1 cellular context compared by ENCODE assay signal in the genomic region with DNA sequence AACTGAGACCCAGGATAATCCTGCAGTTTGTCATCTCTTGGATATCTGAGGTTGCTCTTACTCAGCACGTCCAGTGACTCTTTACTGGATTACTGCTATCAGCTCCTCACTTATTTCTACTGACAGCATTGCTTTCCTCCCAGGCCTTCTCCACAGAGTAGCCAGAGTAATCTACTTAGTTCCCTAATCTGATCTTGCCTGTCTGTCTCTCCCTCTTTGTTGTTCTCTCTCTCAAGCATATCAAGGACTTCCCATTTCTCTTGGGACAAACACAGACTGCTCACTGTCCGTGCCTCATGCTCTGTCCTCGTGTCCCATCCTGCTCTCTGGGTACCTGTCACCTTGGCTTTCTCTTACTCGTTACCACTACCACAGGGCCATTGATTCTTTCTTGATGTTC.
TF ChIP-seq lines count a peak whose summit lies in the region.

No MANE protein-coding gene starts in this region.

TF ChIP-seq in IMR-90, 13 proteins besides CTCF, POLR2A, EP300 and RAD21:
- TF ChIP-seq CEBPB (IDR thresholded peaks at IDR 0.05; ENCODE audit: low read depth, low read length) (no peak), NFE2L2 (IDR thresholded peaks at IDR 0.05; ENCODE audit: low read depth, low read length) (no peak), MAZ (IDR thresholded peaks at IDR 0.05; ENCODE audit: borderline replicate concordance, low read depth, low read length) (no peak), BHLHE40 (IDR thresholded peaks at IDR 0.05; ENCODE audit: low read depth, low read length) (no peak), MAFK (IDR thresholded peaks at IDR 0.05; ENCODE audit: low read depth, low read length) (no peak), RCOR1 (IDR thresholded peaks at IDR 0.05; ENCODE audit: insufficient replicate concordance, low read length) (no peak), SMC3 (IDR thresholded peaks at IDR 0.05; ENCODE audit: low read depth, low read length) (no peak), CHD1 (IDR thresholded peaks at IDR 0.05; ENCODE audit: low read depth, low read length) (no peak), RFX5 (IDR thresholded peaks at IDR 0.05; ENCODE audit: low read depth, low read length) (no peak), MXI1 (IDR thresholded peaks at IDR 0.05; ENCODE audit: borderline replicate concordance, low read depth, low read length) (no peak), FOS (IDR thresholded peaks at IDR 0.05; ENCODE audit: low read depth, low read length) (no peak)
- TF ChIP-seq, protein P1, sequence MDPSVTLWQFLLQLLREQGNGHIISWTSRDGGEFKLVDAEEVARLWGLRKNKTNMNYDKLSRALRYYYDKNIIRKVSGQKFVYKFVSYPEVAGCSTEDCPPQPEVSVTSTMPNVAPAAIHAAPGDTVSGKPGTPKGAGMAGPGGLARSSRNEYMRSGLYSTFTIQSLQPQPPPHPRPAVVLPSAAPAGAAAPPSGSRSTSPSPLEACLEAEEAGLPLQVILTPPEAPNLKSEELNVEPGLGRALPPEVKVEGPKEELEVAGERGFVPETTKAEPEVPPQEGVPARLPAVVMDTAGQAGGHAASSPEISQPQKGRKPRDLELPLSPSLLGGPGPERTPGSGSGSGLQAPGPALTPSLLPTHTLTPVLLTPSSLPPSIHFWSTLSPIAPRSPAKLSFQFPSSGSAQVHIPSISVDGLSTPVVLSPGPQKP (IDR thresholded peaks at IDR 0.05; ENCODE audit: borderline replicate concordance, low read depth, low read length): no peak
- TF ChIP-seq, protein P2, sequence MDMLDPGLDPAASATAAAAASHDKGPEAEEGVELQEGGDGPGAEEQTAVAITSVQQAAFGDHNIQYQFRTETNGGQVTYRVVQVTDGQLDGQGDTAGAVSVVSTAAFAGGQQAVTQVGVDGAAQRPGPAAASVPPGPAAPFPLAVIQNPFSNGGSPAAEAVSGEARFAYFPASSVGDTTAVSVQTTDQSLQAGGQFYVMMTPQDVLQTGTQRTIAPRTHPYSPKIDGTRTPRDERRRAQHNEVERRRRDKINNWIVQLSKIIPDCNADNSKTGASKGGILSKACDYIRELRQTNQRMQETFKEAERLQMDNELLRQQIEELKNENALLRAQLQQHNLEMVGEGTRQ (IDR thresholded peaks at IDR 0.05; ENCODE audit: low read depth, low read length): no peak
